In the genomic region with DNA sequence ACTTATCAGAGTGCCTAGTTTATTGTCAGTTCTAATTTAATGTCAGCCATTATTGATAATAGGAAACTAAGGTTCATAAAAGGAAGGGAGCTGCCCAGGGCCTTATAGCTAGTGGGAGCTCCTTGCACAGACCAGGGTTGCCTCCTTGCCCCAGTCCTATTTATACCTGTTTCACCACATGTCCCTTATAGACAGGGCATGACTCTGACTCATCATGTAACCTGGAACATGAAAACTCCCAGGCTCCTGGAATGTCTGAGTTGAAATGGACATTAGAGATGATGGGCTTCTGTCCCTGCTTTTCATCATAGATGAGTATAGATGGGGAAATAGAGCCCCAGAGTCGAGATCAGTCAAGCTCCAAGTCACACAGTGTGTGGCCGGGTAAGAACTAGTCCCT, we compare ENCODE assay signal across 26 cellular contexts. TPM values are rescaled to one million over a fixed set of nuclear protein-coding genes. Genes with fewer than 3 reads are reported as not detected.
A peak's percentile ranks its signal among the peaks of the same experiment; 100 is the strongest.
DNase-seq lines count a peak whose midpoint lies in the region; FAIRE-seq and TF ChIP-seq lines count a peak whose summit lies in the region.
"Had no signal": no experiment of that assay in that cellular context is flagged by ENCODE, and none has a peak within 500 bp of the region (broad histone marks: within the 10 kb centered on the region; RNA-seq: fewer than 3 reads in every experiment).

No MANE protein-coding gene starts in this region.

- no peaks in the 10 kb centered on the region for H4K20me1 ChIP-seq in GM23248 (ENCODE audit: insufficient read depth)
- H4K20me1 ChIP-seq: BLaER1 treated with 17β-estradiol and CSF1 and Interleukin-3, amounts not matched to agents 10 nM and 100 nM had no signal

- 20 to 22% methylated on average over 2 of the region's 2 CpGs for WGBS in GM23248 (ENCODE audit: low coverage in 1 of 2, low lambda C conversion rate in 2 of 2, missing lambda C conversion rate in 2 of 2), 2 experiments

- no peak overlapping the region for H3K9ac ChIP-seq in GM23248
- H3K9ac ChIP-seq: BLaER1 treated with 17β-estradiol and CSF1 and Interleukin-3, amounts not matched to agents 10 nM and 100 nM had no signal

- intact Hi-C loops in breast epithelium (cut with DNase I; ENCODE audit: low total_unique reads) = no loop called here

- H2AFZ ChIP-seq in GM23248 = no peak overlapping the region

- no peak for FAIRE-seq in urothelium cell line (lab: Jason Lieb, UNC)
- FAIRE-seq: frontal cortex, islet of Langerhans had no signal

- H3K4me2 ChIP-seq in GM23248 (ENCODE audit: unreplicated experiment) = no peak overlapping the region

- in situ Hi-C loops in GM23248 (cut with MboI) = no loop called here

- H3F3A ChIP-seq in GM23248 (ENCODE audit: insufficient read depth) = no peaks in the 10 kb centered on the region

- H3K9me3 ChIP-seq in breast epithelium (no peaks in the 10 kb centered on the region), GM23248 (ENCODE audit: low read depth) (no peaks in the 10 kb centered on the region)
- H3K9me3 ChIP-seq: Caco-2, Peyer's patch, thoracic aorta had no signal

- DNase-seq in HT-29 (ENCODE audit: low spot score) = peak; percentile 32
- DNase-seq in breast epithelium (ENCODE audit: low spot score in 2 of 2) = no peak
- peak; percentile 71 for DNase-seq in islet precursor cell
- no peak for DNase-seq in NCI-H1417 treated with DMSO at 0.1 percent for 48 hours (lab: John Stamatoyannopoulos, UW)
- DNase-seq in AML-193 (lab: John Stamatoyannopoulos, UW) = no peak
- no peak for DNase-seq in GM23248
- DNase-seq in urothelium cell line (ENCODE audit: low spot score) = no peak
- DNase-seq: activated CD4-positive, alpha-beta T cell treated with anti-CD3 and anti-CD28 coated beads for 1 hour; activated CD8-positive, alpha-beta T cell treated with anti-CD3 and anti-CD28 coated beads, Interleukin-2, amount 10 ng/mL, durations not matched to agents 7 days and 5 days; activated effector memory CD4-positive, alpha-beta T cell treated with Interleukin-2 at 50 U/mL for 16 hours; activated T-cell treated with anti-CD3 and anti-CD28 coated beads for 4 hours; HCEC 1CT; hypothalamus; IMR-90; NCI-H1436; NCI-H524; stimulated activated CD4-positive, alpha-beta T cell treated with anti-CD3 and anti-CD28 coated beads, Interleukin-4, amount 100 ng/mL, for 4 hours; stimulated activated naive CD4-positive, alpha-beta T cell had no signal

- H3K4me3 ChIP-seq in breast epithelium (no peak overlapping the region), skin epidermis (no peak overlapping the region), GM23248 (no peak overlapping the region)
- H3K4me3 ChIP-seq: BLaER1 treated with 17β-estradiol and CSF1 and Interleukin-3, amounts not matched to agents 10 nM and 100 nM; Peyer's patch; thoracic aorta had no signal

- no peaks in the 10 kb centered on the region for H3K36me3 ChIP-seq in breast epithelium
- H3K36me3 ChIP-seq in GM23248 (ENCODE audit: low read depth) = no peaks in the 10 kb centered on the region
- H3K36me3 ChIP-seq: BLaER1 treated with 17β-estradiol and CSF1 and Interleukin-3, amounts not matched to agents 10 nM and 100 nM; Peyer's patch; thoracic aorta had no signal

- H3K9me2 ChIP-seq in GM23248 (ENCODE audit: insufficient read depth) = no peaks in the 10 kb centered on the region

- H3K27me3 ChIP-seq in breast epithelium (no peaks in the 10 kb centered on the region), GM23248 (replicated peaks; ENCODE audit: insufficient read depth) (no peaks in the 10 kb centered on the region; the same call in 1 of the 2 replicates)
- H3K27me3 ChIP-seq: BLaER1 treated with 17β-estradiol and CSF1 and Interleukin-3, amounts not matched to agents 10 nM and 100 nM; Peyer's patch had no signal

- no peak for TF ChIP-seq CTCF in breast epithelium (IDR thresholded peaks at IDR 0.05)

- H3K79me2 ChIP-seq in GM23248 (ENCODE audit: insufficient read depth) = no peaks in the 10 kb centered on the region

- H3K4me1 ChIP-seq in breast epithelium (peaks cover 0 to 3% of the 10 kb centered on the region in 2 donors), GM23248 (ENCODE audit: insufficient read depth) (no peaks in the 10 kb centered on the region)
- H3K4me1 ChIP-seq: Caco-2, Peyer's patch had no signal

- H3K27ac ChIP-seq in breast epithelium (peak overlapping the region; percentile 73 to 80), skin epidermis (peak overlapping the region in 16 of 21 experiments; percentile 28 to 83 (median 64)), GM23248 (no peak overlapping the region)
- H3K27ac ChIP-seq: BLaER1 treated with 17β-estradiol and CSF1 and Interleukin-3, amounts not matched to agents 10 nM and 100 nM; Peyer's patch; thoracic aorta had no signal

- no peak for TF ChIP-seq POLR2A in breast epithelium (IDR thresholded peaks at IDR 0.05)

RNA-seq across cellular contexts. Expression of gene FAT2, which starts 21.1 kb away (rescaled TPM):
- total RNA-seq in HT-29 (2014; rRNA removed; shearing (Covaris generic)) = not detected in 2 replicates
- total RNA-seq in breast epithelium = 1 to 10 TPM in 2 of 3 donors, under 1 TPM in 1; 0.16 to 5.4 (median 3.6) TPM
- not detected in 2 replicates for total RNA-seq in GM23248 (2014; rRNA removed; shearing (Covaris generic))
- polyA plus RNA-seq in GM23248 (2016; fragmentation: Nextera tagmentation; extraction: Ambion mirVana) = not detected in 2 replicates
- total RNA-seq: activated CD8-positive, alpha-beta T cell treated with anti-CD3 and anti-CD28 coated beads, Interleukin-2, amount 10 ng/mL, durations not matched to agents 7 days and 5 days; lung microvascular endothelial cell had no signal

Comparison
In these comparisons a context has a peak if more than half of its experiments do, and no peak if none do; other contexts are left out.
1. DNase-seq: peak in HT-29 (single experiment) and islet precursor cell (single experiment); none in breast epithelium (0 of 2), NCI-H1417 treated with DMSO at 0.1 percent for 48 hours (single experiment), AML-193 (0 of 2), GM23248 (single experiment) and urothelium cell line (single experiment).